Comparison of ENCODE assay signal across 17 cellular contexts in the genomic region with DNA sequence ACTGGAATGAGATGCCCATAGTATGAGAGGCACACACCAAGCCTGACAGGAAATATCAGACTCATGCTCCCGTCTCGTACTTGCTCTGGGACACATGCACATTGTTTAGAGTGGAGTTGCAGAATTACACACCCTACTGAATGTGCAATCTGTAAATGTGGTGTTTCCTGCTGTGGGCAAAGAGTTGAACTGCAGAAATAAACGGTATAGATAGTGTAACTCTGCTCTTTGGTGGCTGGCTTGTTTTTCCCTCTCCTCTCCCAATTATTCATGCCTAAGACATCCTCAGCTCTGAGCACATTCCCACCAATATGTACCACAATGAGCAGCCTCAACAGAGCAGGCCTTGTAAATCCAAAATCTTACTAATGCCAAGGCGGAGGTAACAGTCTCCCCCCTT.
DNase-seq lines count a peak whose midpoint lies in the region; ATAC-seq and TF ChIP-seq lines count a peak whose summit lies in the region.
"Had no signal": no experiment of that assay in that cellular context is flagged by ENCODE, and none has a peak within 500 bp of the region (broad histone marks: within the 10 kb centered on the region; RNA-seq: fewer than 3 reads in every experiment).

No MANE protein-coding gene starts in this region.

- 68 to 80% methylated on average over 4 of the region's 4 CpGs for WGBS in thyroid gland, 2 donors

- H3K4me1 Mint-ChIP-seq in WTC11, result peaks cover 33% of the 10 kb centered on the region
- peaks cover 8% of the 10 kb centered on the region for H3K4me1 Mint-ChIP-seq in endothelial cell (ENCODE audit: unreplicated experiment)
- no peaks in the 10 kb centered on the region for H3K4me1 Mint-ChIP-seq in natural killer cell treated with Interleukin-12 subunit alpha and Interleukin-12 subunit beta and Interleukin-15 and Interleukin-18, amount 100 ng/mL, for 72 hours (ENCODE audit: low read depth in 2 of 2)
- H3K4me1 Mint-ChIP-seq: activated CD8-positive, alpha-beta memory T cell treated with anti-CD3 and anti-CD28 coated beads, Interleukin-2, amount 10 ng/mL, durations not matched to agents 7 days and 5 days had no signal

- H3K9me3 Mint-ChIP-seq in WTC11 (no peaks in the 10 kb centered on the region), endothelial cell (ENCODE audit: unreplicated experiment) (no peaks in the 10 kb centered on the region)
- peaks cover 3% of the 10 kb centered on the region for H3K9me3 Mint-ChIP-seq in natural killer cell treated with Interleukin-12 subunit alpha and Interleukin-12 subunit beta and Interleukin-15 and Interleukin-18, amount 100 ng/mL, for 72 hours
- no peaks in the 10 kb centered on the region for H3K9me3 Mint-ChIP-seq in activated naive CD4-positive, alpha-beta T cell treated with anti-CD3 and anti-CD28 coated beads, Interleukin-2, amount 50 U/mL, for 72 hours

- H3K36me3 ChIP-seq in muscle layer of colon (ENCODE audit: insufficient read depth, low read length), result peaks cover 46% of the 10 kb centered on the region
- H3K36me3 ChIP-seq in thyroid gland, result no peaks in the 10 kb centered on the region
- H3K36me3 ChIP-seq: BLaER1 treated with 17β-estradiol and CSF1 and Interleukin-3, amounts not matched to agents 10 nM and 100 nM had no signal

- TF ChIP-seq CTCF in WTC11 (IDR thresholded peaks at IDR 0.05) (no peak), endothelial cell (IDR thresholded peaks at IDR 0.05; ENCODE audit: unreplicated experiment) (no peak), thyroid gland (IDR thresholded peaks at IDR 0.05) (no peak)

- H3K9me3 ChIP-seq in muscle layer of colon (ENCODE audit: low read length), result no peaks in the 10 kb centered on the region
- H3K9me3 ChIP-seq in thyroid gland, result no peaks in the 10 kb centered on the region
- H3K9me3 ChIP-seq: BLaER1 treated with 17β-estradiol and CSF1 and Interleukin-3, amounts not matched to agents 10 nM and 100 nM had no signal

- TF ChIP-seq POLR2A in thyroid gland (IDR thresholded peaks at IDR 0.05), result no peak

- DNase-seq in WTC11 (ENCODE audit: low spot score) (no peak), endothelial cell (ENCODE audit: low spot score) (no peak), thyroid gland (no peak)
- no peak for DNase-seq in natural killer cell treated with Interleukin-12 subunit alpha and Interleukin-12 subunit beta and Interleukin-15 and Interleukin-18, amount 100 ng/mL, for 72 hours (ENCODE audit: low spot score)
- no peak for DNase-seq in activated naive CD4-positive, alpha-beta T cell treated with anti-CD3 and anti-CD28 coated beads, Interleukin-2, amount 50 U/mL, for 72 hours (ENCODE audit: low spot score in 2 of 2)
- DNase-seq: activated CD4-positive, CD25-positive, alpha-beta regulatory T cell treated with anti-CD3 and anti-CD28 coated beads, Interleukin-2, amount 50 U/mL, for 72 hours; activated CD8-positive, alpha-beta memory T cell treated with anti-CD3 and anti-CD28 coated beads, Interleukin-2, amount 10 ng/mL, durations not matched to agents 7 days and 5 days; activated gamma-delta T cell treated with Interleukin-2 at 50 U/mL for 16 hours; DMS53; glutamatergic neuron; kidney; NK-92 treated with Interleukin-12 subunit alpha and Interleukin-12 subunit beta, amount 100 ng/mL, for 24 hours had no signal

- intact Hi-C loops in thyroid gland (cut with DNase I), result no loop called here

- ATAC-seq in WTC11 (peak; percentile 11; the same call in 1 of the 2 replicates), HG02588 (IDR thresholded peaks at IDR 0.05; ENCODE audit: unreplicated experiment) (no peak)
- ATAC-seq in natural killer cell treated with Interleukin-12 subunit alpha and Interleukin-12 subunit beta and Interleukin-15 and Interleukin-18, amount 100 ng/mL, for 72 hours, result no peak
- ATAC-seq in activated naive CD4-positive, alpha-beta T cell treated with anti-CD3 and anti-CD28 coated beads, Interleukin-2, amount 50 U/mL, for 72 hours, result no peak
- ATAC-seq: activated CD8-positive, alpha-beta memory T cell treated with anti-CD3 and anti-CD28 coated beads, Interleukin-2, amount 10 ng/mL, durations not matched to agents 7 days and 5 days; K562 had no signal

- H3K4me1 ChIP-seq in muscle layer of colon (ENCODE audit: insufficient read depth, low read length), result peaks cover 26% of the 10 kb centered on the region
- H3K4me1 ChIP-seq in thyroid gland, result peaks cover 10 to 15% of the 10 kb centered on the region in 2 donors
- H3K4me1 ChIP-seq: BLaER1 treated with 17β-estradiol and CSF1 and Interleukin-3, amounts not matched to agents 10 nM and 100 nM had no signal

- POLR2A ChIA-PET in WTC11 (lab: Charles Lee), result no interaction called here

- H3K36me3 Mint-ChIP-seq in WTC11 (no peaks in the 10 kb centered on the region), endothelial cell (ENCODE audit: low read depth, unreplicated experiment) (peaks cover 3% of the 10 kb centered on the region)
- no peaks in the 10 kb centered on the region for H3K36me3 Mint-ChIP-seq in natural killer cell treated with Interleukin-12 subunit alpha and Interleukin-12 subunit beta and Interleukin-15 and Interleukin-18, amount 100 ng/mL, for 72 hours
- no peaks in the 10 kb centered on the region for H3K36me3 Mint-ChIP-seq in activated naive CD4-positive, alpha-beta T cell treated with anti-CD3 and anti-CD28 coated beads, Interleukin-2, amount 50 U/mL, for 72 hours
- H3K36me3 Mint-ChIP-seq: activated CD8-positive, alpha-beta memory T cell treated with anti-CD3 and anti-CD28 coated beads, Interleukin-2, amount 10 ng/mL, durations not matched to agents 7 days and 5 days had no signal

- CTCF ChIA-PET in WTC11 (lab: Charles Lee), result interaction anchor here (1.9 kb wide), 1 partner anchor 20 kb away, joined by 11 read pairs; no protein-coding TSS in a partner anchor

- no peaks in the 10 kb centered on the region for H3K27me3 ChIP-seq in muscle layer of colon (ENCODE audit: control insufficient read depth in 1 of 2, insufficient read depth in 2 of 2, low read length in 2 of 2)
- no peaks in the 10 kb centered on the region for H3K27me3 ChIP-seq in thyroid gland
- H3K27me3 ChIP-seq: BLaER1 treated with 17β-estradiol and CSF1 and Interleukin-3, amounts not matched to agents 10 nM and 100 nM had no signal

- no peaks in the 10 kb centered on the region; the same call in 1 of the 2 replicates for H3K27me3 Mint-ChIP-seq in WTC11 (ENCODE audit: low read depth)
- H3K27me3 Mint-ChIP-seq in endothelial cell (ENCODE audit: unreplicated experiment), result peaks cover 1% of the 10 kb centered on the region
- peaks cover 0 to 5% of the 10 kb centered on the region in 2 donors for H3K27me3 Mint-ChIP-seq in natural killer cell treated with Interleukin-12 subunit alpha and Interleukin-12 subunit beta and Interleukin-15 and Interleukin-18, amount 100 ng/mL, for 72 hours
- H3K27me3 Mint-ChIP-seq: activated CD8-positive, alpha-beta memory T cell treated with anti-CD3 and anti-CD28 coated beads, Interleukin-2, amount 10 ng/mL, durations not matched to agents 7 days and 5 days; progenitor cell of endocrine pancreas had no signal

- no peak overlapping the region for H3K9ac ChIP-seq in muscle layer of colon (ENCODE audit: low read length)
- H3K9ac ChIP-seq: BLaER1 treated with 17β-estradiol and CSF1 and Interleukin-3, amounts not matched to agents 10 nM and 100 nM had no signal

- H3K27ac Mint-ChIP-seq in WTC11 (peak overlapping the region; percentile 21; the same call in 1 of the 2 replicates), endothelial cell (ENCODE audit: unreplicated experiment) (peak overlapping the region; percentile 2)
- no peak overlapping the region for H3K27ac Mint-ChIP-seq in natural killer cell treated with Interleukin-12 subunit alpha and Interleukin-12 subunit beta and Interleukin-15 and Interleukin-18, amount 100 ng/mL, for 72 hours
- H3K27ac Mint-ChIP-seq in activated naive CD4-positive, alpha-beta T cell treated with anti-CD3 and anti-CD28 coated beads, Interleukin-2, amount 50 U/mL, for 72 hours, result no peak overlapping the region
- H3K27ac Mint-ChIP-seq: activated CD8-positive, alpha-beta memory T cell treated with anti-CD3 and anti-CD28 coated beads, Interleukin-2, amount 10 ng/mL, durations not matched to agents 7 days and 5 days had no signal

- H3K4me3 ChIP-seq in muscle layer of colon (ENCODE audit: low read depth in 1 of 2, low read length in 2 of 2) (no peak overlapping the region), thyroid gland (replicated peaks in 1 of 3) (no peak overlapping the region)
- H3K4me3 ChIP-seq: BLaER1 treated with 17β-estradiol and CSF1 and Interleukin-3, amounts not matched to agents 10 nM and 100 nM; K562 had no signal

- H3K4me3 Mint-ChIP-seq in WTC11, result no peak overlapping the region
- H3K4me3 Mint-ChIP-seq in endothelial cell (ENCODE audit: unreplicated experiment), result no peak overlapping the region
- no peak overlapping the region for H3K4me3 Mint-ChIP-seq in natural killer cell treated with Interleukin-12 subunit alpha and Interleukin-12 subunit beta and Interleukin-15 and Interleukin-18, amount 100 ng/mL, for 72 hours
- H3K4me3 Mint-ChIP-seq: activated CD8-positive, alpha-beta memory T cell treated with anti-CD3 and anti-CD28 coated beads, Interleukin-2, amount 10 ng/mL, durations not matched to agents 7 days and 5 days had no signal

- peak overlapping the region; percentile 17 for H3K27ac ChIP-seq in muscle layer of colon (ENCODE audit: low read depth, low read length)
- H3K27ac ChIP-seq in thyroid gland, result peak overlapping the region in 2 of 3 donors; percentile 43 to 66
- H3K27ac ChIP-seq: BLaER1 treated with 17β-estradiol and CSF1 and Interleukin-3, amounts not matched to agents 10 nM and 100 nM had no signal

TF ChIP-seq in WTC11, 78 proteins besides CTCF, POLR2A, EP300 and RAD21 (continues in another document):
- TF ChIP-seq NFATC4 (CRISPR knock-in tag; IDR thresholded peaks at IDR 0.05), result no peak
- no peak for TF ChIP-seq ESRRA (CRISPR knock-in tag; IDR thresholded peaks at IDR 0.05; ENCODE audit: borderline replicate concordance)
- TF ChIP-seq, protein P1, sequence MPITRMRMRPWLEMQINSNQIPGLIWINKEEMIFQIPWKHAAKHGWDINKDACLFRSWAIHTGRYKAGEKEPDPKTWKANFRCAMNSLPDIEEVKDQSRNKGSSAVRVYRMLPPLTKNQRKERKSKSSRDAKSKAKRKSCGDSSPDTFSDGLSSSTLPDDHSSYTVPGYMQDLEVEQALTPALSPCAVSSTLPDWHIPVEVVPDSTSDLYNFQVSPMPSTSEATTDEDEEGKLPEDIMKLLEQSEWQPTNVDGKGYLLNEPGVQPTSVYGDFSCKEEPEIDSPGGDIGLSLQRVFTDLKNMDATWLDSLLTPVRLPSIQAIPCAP (CRISPR knock-in tag; IDR thresholded peaks at IDR 0.05), result no peak
- TF ChIP-seq, protein P2, sequence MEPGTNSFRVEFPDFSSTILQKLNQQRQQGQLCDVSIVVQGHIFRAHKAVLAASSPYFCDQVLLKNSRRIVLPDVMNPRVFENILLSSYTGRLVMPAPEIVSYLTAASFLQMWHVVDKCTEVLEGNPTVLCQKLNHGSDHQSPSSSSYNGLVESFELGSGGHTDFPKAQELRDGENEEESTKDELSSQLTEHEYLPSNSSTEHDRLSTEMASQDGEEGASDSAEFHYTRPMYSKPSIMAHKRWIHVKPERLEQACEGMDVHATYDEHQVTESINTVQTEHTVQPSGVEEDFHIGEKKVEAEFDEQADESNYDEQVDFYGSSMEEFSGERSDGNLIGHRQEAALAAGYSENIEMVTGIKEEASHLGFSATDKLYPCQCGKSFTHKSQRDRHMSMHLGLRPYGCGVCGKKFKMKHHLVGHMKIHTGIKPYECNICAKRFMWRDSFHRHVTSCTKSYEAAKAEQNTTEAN (CRISPR knock-in tag; IDR thresholded peaks at IDR 0.05), result no peak

Comparison
In these comparisons a context has a peak if more than half of its experiments do, and no peak if none do; other contexts are left out.
1. H3K27ac Mint-ChIP-seq: peak in WTC11 (single experiment) and endothelial cell (single experiment); none in natural killer cell treated with Interleukin-12 subunit alpha and Interleukin-12 subunit beta and Interleukin-15 and Interleukin-18, amount 100 ng/mL, for 72 hours (0 of 2) and activated naive CD4-positive, alpha-beta T cell treated with anti-CD3 and anti-CD28 coated beads, Interleukin-2, amount 50 U/mL, for 72 hours (0 of 2).